19 cellular contexts compared by ENCODE assay signal in genomic region chr6:43038727-43039126, GRCh38. TPM values are rescaled to one million over a fixed set of nuclear protein-coding genes. Genes with fewer than 3 reads are reported as not detected.
DNase-seq lines count a peak whose midpoint lies in the region; ATAC-seq and TF ChIP-seq lines count a peak whose summit lies in the region.
"Had no signal": no experiment of that assay in that cellular context is flagged by ENCODE, and none has a peak within 500 bp of the region (broad histone marks: within the 10 kb centered on the region; RNA-seq: fewer than 3 reads in every experiment).

No MANE protein-coding gene starts in this region.

- H3K4me1 ChIP-seq in esophagus muscularis mucosa, result peaks cover 9 to 12% (median 10%) of the 10 kb centered on the region in 4 donors
- H3K4me1 ChIP-seq: BE2C, HAP-1 had no signal

- H3K4me3 Mint-ChIP-seq in activated CD8-positive, alpha-beta T cell treated with anti-CD3 and anti-CD28 coated beads, Interleukin-2, amount 10 ng/mL, durations not matched to agents 7 days and 5 days, result no peak overlapping the region
- no peak overlapping the region for H3K4me3 Mint-ChIP-seq in activated CD8-positive, alpha-beta T cell treated with anti-CD3 and anti-CD28 coated beads for 36 hours
- H3K4me3 Mint-ChIP-seq in WTC11, result no peak overlapping the region
- H3K4me3 Mint-ChIP-seq in central memory CD8-positive, alpha-beta T cell, result no peak overlapping the region
- no peak overlapping the region for H3K4me3 Mint-ChIP-seq in stimulated activated naive B cell treated with anti-CD40 and anti-IgM and Interleukin-4, amounts not matched to agents 10 μg/mL and 1 μg/mL and 100 μg/mL, for 72 hours
- H3K4me3 Mint-ChIP-seq in activated naive CD8-positive, alpha-beta T cell treated with anti-CD3 and anti-CD28 coated beads for 36 hours, result no peak overlapping the region
- H3K4me3 Mint-ChIP-seq: CD4-positive, CD25-positive, alpha-beta regulatory T cell; CD8-positive, alpha-beta memory T cell had no signal

- H3K36me3 Mint-ChIP-seq in activated CD8-positive, alpha-beta T cell treated with anti-CD3 and anti-CD28 coated beads, Interleukin-2, amount 10 ng/mL, durations not matched to agents 7 days and 5 days (ENCODE audit: low read depth), result peaks cover 40% of the 10 kb centered on the region
- H3K36me3 Mint-ChIP-seq in activated CD8-positive, alpha-beta T cell treated with anti-CD3 and anti-CD28 coated beads for 36 hours (ENCODE audit: low read depth), result peaks cover 19% of the 10 kb centered on the region
- peaks cover 48% of the 10 kb centered on the region for H3K36me3 Mint-ChIP-seq in WTC11
- H3K36me3 Mint-ChIP-seq in central memory CD8-positive, alpha-beta T cell (ENCODE audit: insufficient read depth), result peaks cover 22% of the 10 kb centered on the region
- peaks cover 44 to 73% of the 10 kb centered on the region in 2 donors for H3K36me3 Mint-ChIP-seq in stimulated activated naive B cell treated with anti-CD40 and anti-IgM and Interleukin-4, amounts not matched to agents 10 μg/mL and 1 μg/mL and 100 μg/mL, for 72 hours
- peaks cover 5% of the 10 kb centered on the region for H3K36me3 Mint-ChIP-seq in activated naive CD8-positive, alpha-beta T cell treated with anti-CD3 and anti-CD28 coated beads for 36 hours

- ATAC-seq in activated CD8-positive, alpha-beta T cell treated with anti-CD3 and anti-CD28 coated beads, Interleukin-2, amount 10 ng/mL, durations not matched to agents 7 days and 5 days, result no peak
- no peak for ATAC-seq in activated CD8-positive, alpha-beta T cell treated with anti-CD3 and anti-CD28 coated beads for 36 hours
- ATAC-seq in WTC11, result no peak
- ATAC-seq in central memory CD8-positive, alpha-beta T cell (replicated peaks; ENCODE audit: extremely low read depth, poor library complexity, severe bottlenecking), result no peak
- ATAC-seq in stimulated activated naive B cell treated with anti-CD40 and anti-IgM and Interleukin-4, amounts not matched to agents 10 μg/mL and 1 μg/mL and 100 μg/mL, for 72 hours (replicated peaks), result no peak
- ATAC-seq: GM12878 had no signal

- WGBS in esophagus muscularis mucosa, result 76% methylated on average over 9 of the region's 9 CpGs

- no peak for TF ChIP-seq EP300 in esophagus muscularis mucosa (IDR thresholded peaks at IDR 0.05)

- H3K27me3 Mint-ChIP-seq in activated CD8-positive, alpha-beta T cell treated with anti-CD3 and anti-CD28 coated beads, Interleukin-2, amount 10 ng/mL, durations not matched to agents 7 days and 5 days (ENCODE audit: low read depth), result no peaks in the 10 kb centered on the region
- no peaks in the 10 kb centered on the region for H3K27me3 Mint-ChIP-seq in activated CD8-positive, alpha-beta T cell treated with anti-CD3 and anti-CD28 coated beads for 36 hours
- H3K27me3 Mint-ChIP-seq in WTC11 (ENCODE audit: low read depth), result no peaks in the 10 kb centered on the region
- no peaks in the 10 kb centered on the region for H3K27me3 Mint-ChIP-seq in central memory CD8-positive, alpha-beta T cell
- H3K27me3 Mint-ChIP-seq in stimulated activated naive B cell treated with anti-CD40 and anti-IgM and Interleukin-4, amounts not matched to agents 10 μg/mL and 1 μg/mL and 100 μg/mL, for 72 hours, result no peaks in the 10 kb centered on the region
- H3K27me3 Mint-ChIP-seq in activated naive CD8-positive, alpha-beta T cell treated with anti-CD3 and anti-CD28 coated beads for 36 hours, result no peaks in the 10 kb centered on the region
- H3K27me3 Mint-ChIP-seq: CD4-positive, CD25-positive, alpha-beta regulatory T cell; CD8-positive, alpha-beta memory T cell had no signal

- CTCF ChIA-PET in activated CD8-positive, alpha-beta T cell treated with anti-CD3 and anti-CD28 coated beads, Interleukin-2, amount 10 ng/mL, durations not matched to agents 7 days and 5 days (lab: Charles Lee), result interaction anchor here (1.5 kb wide), 1 partner anchor 105 kb away, joined by 3 read pairs; no protein-coding TSS in a partner anchor
- CTCF ChIA-PET in activated CD8-positive, alpha-beta T cell treated with anti-CD3 and anti-CD28 coated beads for 36 hours (lab: Charles Lee), result interaction anchor here (1.1 to 1.6 kb wide), 2 partner anchors 9 to 105 kb away, joined by 3 to 6 read pairs; no protein-coding TSS in a partner anchor
- CTCF ChIA-PET in WTC11 (lab: Charles Lee), result no interaction called here

- no peak overlapping the region for H3K27ac ChIP-seq in esophagus muscularis mucosa (replicated peaks in 1 of 4)

- intact Hi-C loops in activated CD8-positive, alpha-beta T cell treated with anti-CD3 and anti-CD28 coated beads for 36 hours (cut with micrococcal nuclease), result no loop called here
- intact Hi-C loops in esophagus muscularis mucosa (cut with DNase I), result no loop called here

- peak overlapping the region; percentile 23 for H3K27ac Mint-ChIP-seq in activated CD8-positive, alpha-beta T cell treated with anti-CD3 and anti-CD28 coated beads, Interleukin-2, amount 10 ng/mL, durations not matched to agents 7 days and 5 days
- no peak overlapping the region for H3K27ac Mint-ChIP-seq in activated CD8-positive, alpha-beta T cell treated with anti-CD3 and anti-CD28 coated beads for 36 hours
- H3K27ac Mint-ChIP-seq in WTC11, result peak overlapping the region; percentile 8; the same call in 1 of the 2 replicates
- H3K27ac Mint-ChIP-seq in central memory CD8-positive, alpha-beta T cell (ENCODE audit: low read depth), result peak overlapping the region; percentile 6
- H3K27ac Mint-ChIP-seq in stimulated activated naive B cell treated with anti-CD40 and anti-IgM and Interleukin-4, amounts not matched to agents 10 μg/mL and 1 μg/mL and 100 μg/mL, for 72 hours, result peak overlapping the region; percentile 65
- H3K27ac Mint-ChIP-seq in activated naive CD8-positive, alpha-beta T cell treated with anti-CD3 and anti-CD28 coated beads for 36 hours, result no peak overlapping the region

- no peaks in the 10 kb centered on the region for H3K4me1 Mint-ChIP-seq in activated CD8-positive, alpha-beta T cell treated with anti-CD3 and anti-CD28 coated beads, Interleukin-2, amount 10 ng/mL, durations not matched to agents 7 days and 5 days (ENCODE audit: low read depth)
- no peaks in the 10 kb centered on the region for H3K4me1 Mint-ChIP-seq in activated CD8-positive, alpha-beta T cell treated with anti-CD3 and anti-CD28 coated beads for 36 hours (ENCODE audit: low read depth)
- no peaks in the 10 kb centered on the region for H3K4me1 Mint-ChIP-seq in WTC11
- H3K4me1 Mint-ChIP-seq in central memory CD8-positive, alpha-beta T cell, result no peaks in the 10 kb centered on the region
- H3K4me1 Mint-ChIP-seq in stimulated activated naive B cell treated with anti-CD40 and anti-IgM and Interleukin-4, amounts not matched to agents 10 μg/mL and 1 μg/mL and 100 μg/mL, for 72 hours, result no peaks in the 10 kb centered on the region
- H3K4me1 Mint-ChIP-seq in activated naive CD8-positive, alpha-beta T cell treated with anti-CD3 and anti-CD28 coated beads for 36 hours, result no peaks in the 10 kb centered on the region
- H3K4me1 Mint-ChIP-seq: CD8-positive, alpha-beta memory T cell had no signal

- no peak for TF ChIP-seq POLR2A in esophagus muscularis mucosa (IDR thresholded peaks at IDR 0.05; ENCODE audit: low read depth)

- DNase-seq in activated CD8-positive, alpha-beta T cell treated with anti-CD3 and anti-CD28 coated beads, Interleukin-2, amount 10 ng/mL, durations not matched to agents 7 days and 5 days, result no peak
- no peak for DNase-seq in activated CD8-positive, alpha-beta T cell treated with anti-CD3 and anti-CD28 coated beads for 36 hours
- DNase-seq in WTC11 (ENCODE audit: low spot score) (no peak), esophagus muscularis mucosa (ENCODE audit: extremely low spot score) (no peak)
- DNase-seq in central memory CD8-positive, alpha-beta T cell (ENCODE audit: low spot score in 2 of 2), result no peak
- no peak for DNase-seq in stimulated activated naive B cell treated with anti-CD40 and anti-IgM and Interleukin-4, amounts not matched to agents 10 μg/mL and 1 μg/mL and 100 μg/mL, for 72 hours
- no peak for DNase-seq in activated naive CD8-positive, alpha-beta T cell treated with anti-CD3 and anti-CD28 coated beads for 36 hours
- DNase-seq: ACHN; BE2C; C1 segment of cervical spinal cord; CD4-positive, CD25-positive, alpha-beta regulatory T cell; CD8-positive, alpha-beta memory T cell; COR-L47; DMS 273 treated with DMSO at 0.1 percent for 48 hours; DMS53; DND-41; EL had no signal

- POLR2A ChIA-PET in activated CD8-positive, alpha-beta T cell treated with anti-CD3 and anti-CD28 coated beads, Interleukin-2, amount 10 ng/mL, durations not matched to agents 7 days and 5 days (lab: Charles Lee), result no interaction called here
- POLR2A ChIA-PET in activated CD8-positive, alpha-beta T cell treated with anti-CD3 and anti-CD28 coated beads for 36 hours (lab: Charles Lee), result interaction anchor here (0.9 to 1.1 kb wide), 2 partner anchors 59 to 73 kb away, joined by 3 read pairs; no protein-coding TSS in a partner anchor
- POLR2A ChIA-PET in WTC11 (lab: Charles Lee), result no interaction called here

- no peaks in the 10 kb centered on the region for H3K27me3 ChIP-seq in esophagus muscularis mucosa
- H3K27me3 ChIP-seq: BE2C had no signal

- no peaks in the 10 kb centered on the region for H3K9me3 ChIP-seq in esophagus muscularis mucosa
- H3K9me3 ChIP-seq: BE2C, HAP-1 had no signal

- no peaks in the 10 kb centered on the region for H3K9me3 Mint-ChIP-seq in activated CD8-positive, alpha-beta T cell treated with anti-CD3 and anti-CD28 coated beads, Interleukin-2, amount 10 ng/mL, durations not matched to agents 7 days and 5 days (ENCODE audit: insufficient read depth)
- no peaks in the 10 kb centered on the region for H3K9me3 Mint-ChIP-seq in activated CD8-positive, alpha-beta T cell treated with anti-CD3 and anti-CD28 coated beads for 36 hours
- H3K9me3 Mint-ChIP-seq in WTC11, result no peaks in the 10 kb centered on the region
- no peaks in the 10 kb centered on the region for H3K9me3 Mint-ChIP-seq in central memory CD8-positive, alpha-beta T cell
- H3K9me3 Mint-ChIP-seq in stimulated activated naive B cell treated with anti-CD40 and anti-IgM and Interleukin-4, amounts not matched to agents 10 μg/mL and 1 μg/mL and 100 μg/mL, for 72 hours, result no peaks in the 10 kb centered on the region
- H3K9me3 Mint-ChIP-seq in activated naive CD8-positive, alpha-beta T cell treated with anti-CD3 and anti-CD28 coated beads for 36 hours, result no peaks in the 10 kb centered on the region
- H3K9me3 Mint-ChIP-seq: CD4-positive, CD25-positive, alpha-beta regulatory T cell; CD8-positive, alpha-beta memory T cell had no signal

- H3K36me3 ChIP-seq in esophagus muscularis mucosa, result peaks cover 10 to 95% (median 74%) of the 10 kb centered on the region in 4 donors

- no peak for TF ChIP-seq CTCF in activated CD8-positive, alpha-beta T cell treated with anti-CD3 and anti-CD28 coated beads for 36 hours (IDR thresholded peaks at IDR 0.05)
- no peak for TF ChIP-seq CTCF in WTC11 (IDR thresholded peaks at IDR 0.05)
- no peak for TF ChIP-seq CTCF in esophagus muscularis mucosa (IDR thresholded peaks at IDR 0.05)

- no peak overlapping the region for H3K4me3 ChIP-seq in esophagus muscularis mucosa
- H3K4me3 ChIP-seq: GM12878, HAP-1 had no signal

RNA-seq across cellular contexts. Expression of gene CUL7, which starts 14.9 kb away (rescaled TPM):
- total RNA-seq in activated CD8-positive, alpha-beta T cell treated with anti-CD3 and anti-CD28 coated beads, Interleukin-2, amount 10 ng/mL, durations not matched to agents 7 days and 5 days, result 1 to 10 TPM; 8.5 to 8.9 TPM
- total RNA-seq in activated CD8-positive, alpha-beta T cell treated with anti-CD3 and anti-CD28 coated beads for 36 hours, result 10 to 100 TPM; 13.9 TPM
- total RNA-seq in WTC11 (2021) (20.8 to 27.9 TPM (median 27.0 TPM) in 3 replicates), esophagus muscularis mucosa (10 to 100 TPM in 3 of 4 donors, 1 to 10 TPM in 1; 8.4 to 19.6 (median 14.4) TPM)
- total RNA-seq in activated naive CD8-positive, alpha-beta T cell treated with anti-CD3 and anti-CD28 coated beads for 36 hours, result 10 to 100 TPM in 1 of 2 experiments, 1 to 10 TPM in 1; 9.3 to 10.2 TPM

RNA-seq across cellular contexts. Expression of gene RRP36, which starts 17.3 kb away (rescaled TPM):
- 10 to 100 TPM; 84.3 to 92.8 TPM for total RNA-seq in activated CD8-positive, alpha-beta T cell treated with anti-CD3 and anti-CD28 coated beads, Interleukin-2, amount 10 ng/mL, durations not matched to agents 7 days and 5 days
- 10 to 100 TPM; 47.9 to 48.0 TPM for total RNA-seq in activated CD8-positive, alpha-beta T cell treated with anti-CD3 and anti-CD28 coated beads for 36 hours
- 65.6 to 81.0 TPM (median 67.9 TPM) in 3 replicates for total RNA-seq in WTC11 (2021)
- 10 to 100 TPM; 43.2 to 65.2 (median 51.4) TPM for total RNA-seq in esophagus muscularis mucosa
- total RNA-seq in activated naive CD8-positive, alpha-beta T cell treated with anti-CD3 and anti-CD28 coated beads for 36 hours, result 10 to 100 TPM; 87.6 to 93.0 TPM

RNA-seq across cellular contexts. Expression of gene MRPL2, which starts 20.5 kb away (rescaled TPM):
- 10 to 100 TPM; 57.5 to 58.7 TPM for total RNA-seq in activated CD8-positive, alpha-beta T cell treated with anti-CD3 and anti-CD28 coated beads, Interleukin-2, amount 10 ng/mL, durations not matched to agents 7 days and 5 days
- total RNA-seq in activated CD8-positive, alpha-beta T cell treated with anti-CD3 and anti-CD28 coated beads for 36 hours, result 100 to 1,000 TPM; 108 TPM
- total RNA-seq in WTC11 (2021) (107 to 131 TPM (median 112 TPM) in 3 replicates), esophagus muscularis mucosa (10 to 100 TPM; 25.2 to 43.6 (median 28.1) TPM)
- total RNA-seq in activated naive CD8-positive, alpha-beta T cell treated with anti-CD3 and anti-CD28 coated beads for 36 hours, result 100 to 1,000 TPM; 112 to 113 TPM

RNA-seq across cellular contexts. Expression of gene KLC4, which starts 20.7 kb away (rescaled TPM):
- total RNA-seq in activated CD8-positive, alpha-beta T cell treated with anti-CD3 and anti-CD28 coated beads, Interleukin-2, amount 10 ng/mL, durations not matched to agents 7 days and 5 days, result 10 to 100 TPM; 11.1 to 12.4 TPM
- total RNA-seq in activated CD8-positive, alpha-beta T cell treated with anti-CD3 and anti-CD28 coated beads for 36 hours, result 10 to 100 TPM; 10.6 to 11.5 TPM
- 31.2 to 36.4 TPM (median 35.7 TPM) in 3 replicates for total RNA-seq in WTC11 (2021)
- total RNA-seq in esophagus muscularis mucosa, result 10 to 100 TPM; 22.9 to 37.4 (median 27.4) TPM
- 1 to 10 TPM; 9.5 to 10.0 TPM for total RNA-seq in activated naive CD8-positive, alpha-beta T cell treated with anti-CD3 and anti-CD28 coated beads for 36 hours

RNA-seq across cellular contexts. Expression of gene KLHDC3, which starts 24.7 kb away (rescaled TPM):
- total RNA-seq in activated CD8-positive, alpha-beta T cell treated with anti-CD3 and anti-CD28 coated beads, Interleukin-2, amount 10 ng/mL, durations not matched to agents 7 days and 5 days, result 10 to 100 TPM; 75.4 to 76.0 TPM
- 10 to 100 TPM; 58.6 to 64.0 TPM for total RNA-seq in activated CD8-positive, alpha-beta T cell treated with anti-CD3 and anti-CD28 coated beads for 36 hours
- total RNA-seq in WTC11 (2021) (157 to 172 TPM (median 169 TPM) in 3 replicates), esophagus muscularis mucosa (100 to 1,000 TPM in 2 of 4 donors, 10 to 100 TPM in 2; 88.0 to 175 (median 98.1) TPM)
- total RNA-seq in activated naive CD8-positive, alpha-beta T cell treated with anti-CD3 and anti-CD28 coated beads for 36 hours, result 10 to 100 TPM; 65.8 to 66.1 TPM

Comparison
In these comparisons a context has a peak if more than half of its experiments do, and no peak if none do; other contexts are left out.
1. H3K27ac Mint-ChIP-seq: peak in activated CD8-positive, alpha-beta T cell treated with anti-CD3 and anti-CD28 coated beads, Interleukin-2, amount 10 ng/mL, durations not matched to agents 7 days and 5 days (single experiment), WTC11 (single experiment), central memory CD8-positive, alpha-beta T cell (single experiment) and stimulated activated naive B cell treated with anti-CD40 and anti-IgM and Interleukin-4, amounts not matched to agents 10 μg/mL and 1 μg/mL and 100 μg/mL, for 72 hours (single experiment); none in activated CD8-positive, alpha-beta T cell treated with anti-CD3 and anti-CD28 coated beads for 36 hours (single experiment) and activated naive CD8-positive, alpha-beta T cell treated with anti-CD3 and anti-CD28 coated beads for 36 hours (single experiment).